Comparison of ENCODE assay signal across 10 cellular contexts in the genomic region with DNA sequence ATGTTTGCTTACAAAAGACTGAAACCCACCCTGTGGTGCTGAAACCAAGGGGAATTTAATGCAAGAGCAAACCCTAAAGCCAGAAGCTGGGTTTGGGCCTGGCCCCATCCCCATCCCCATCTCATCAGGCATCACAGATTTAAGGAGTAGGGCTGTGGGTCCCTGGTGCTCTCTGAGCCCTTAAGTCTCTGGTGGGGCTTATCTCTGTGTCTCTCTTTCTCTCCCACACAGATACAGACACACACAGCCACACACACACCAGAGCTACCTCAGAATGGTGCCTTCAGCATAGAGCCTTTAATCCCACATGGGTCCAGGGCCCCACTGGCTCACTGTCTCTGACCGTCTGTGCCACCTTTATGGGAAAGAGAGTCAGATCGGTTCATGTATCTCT.
DNase-seq lines count a peak whose midpoint lies in the region; ATAC-seq and TF ChIP-seq lines count a peak whose summit lies in the region.
"Had no signal": no experiment of that assay in that cellular context is flagged by ENCODE, and none has a peak within 500 bp of the region (broad histone marks: within the 10 kb centered on the region; RNA-seq: fewer than 3 reads in every experiment).

No MANE protein-coding gene starts in this region.

- peak overlapping the region; percentile 20 for H3K27ac ChIP-seq in cardiac muscle cell
- H3K27ac ChIP-seq in uterus, result peak overlapping the region; percentile 39 to 44
- H3K27ac ChIP-seq in WERI-Rb-1, result no peak overlapping the region
- H3K27ac ChIP-seq: foreskin keratinocyte had no signal

- in situ Hi-C loops in astrocyte of the cerebellum (cut with HindIII; ENCODE audit: low sequenced_read_pairs), result no loop called here

- H3K9me3 ChIP-seq in cardiac muscle cell (ENCODE audit: low read depth) (no peaks in the 10 kb centered on the region), uterus (no peaks in the 10 kb centered on the region), WERI-Rb-1 (ENCODE audit: severe bottlenecking) (no peaks in the 10 kb centered on the region)
- H3K9me3 ChIP-seq: adrenal gland had no signal

- H3K27me3 ChIP-seq in cardiac muscle cell (no peaks in the 10 kb centered on the region), uterus (no peaks in the 10 kb centered on the region), WERI-Rb-1 (ENCODE audit: insufficient read depth, low read depth, severe bottlenecking) (no peaks in the 10 kb centered on the region)
- H3K27me3 ChIP-seq: adrenal gland, foreskin keratinocyte had no signal

- DNase-seq in cardiac muscle cell (ENCODE audit: low read depth in 1 of 2, low spot score in 1 of 2) (no peak), Right ventricle myocardium inferior (ENCODE audit: missing footprints) (no peak), astrocyte of the cerebellum (ENCODE audit: low read depth) (peak; percentile 31), natural killer cell (no peak), uterus (no peak), WERI-Rb-1 (no peak), hypothalamus (lab: John Stamatoyannopoulos, UW) (no peak), Ammon's horn (ENCODE audit: low spot score) (no peak)
- DNase-seq: adrenal gland, foreskin keratinocyte had no signal

- H3K4me3 ChIP-seq in cardiac muscle cell (no peak overlapping the region), astrocyte of the cerebellum (ENCODE audit: low read depth, low read length) (peak overlapping the region; percentile 8), uterus (no peak overlapping the region), WERI-Rb-1 (ENCODE audit: low read depth, low read length) (no peak overlapping the region)

- H3K27ac Mint-ChIP-seq in natural killer cell, result peak overlapping the region; percentile 92 to 94

- ATAC-seq in Right ventricle myocardium inferior (no peak), natural killer cell (peak in 2 of 3 donors; percentile 8 to 15)
- ATAC-seq: foreskin keratinocyte had no signal

- H3K36me3 ChIP-seq in cardiac muscle cell (no peaks in the 10 kb centered on the region), uterus (no peaks in the 10 kb centered on the region), WERI-Rb-1 (no peaks in the 10 kb centered on the region)
- H3K36me3 ChIP-seq: adrenal gland had no signal

- no peak for TF ChIP-seq POLR2A in uterus (IDR thresholded peaks at IDR 0.05)

- H3K36me3 Mint-ChIP-seq in natural killer cell, result no peaks in the 10 kb centered on the region

- no peak for TF ChIP-seq CTCF in cardiac muscle cell (IDR thresholded peaks at IDR 0.05; ENCODE audit: low read depth, low read length)
- TF ChIP-seq CTCF in astrocyte of the cerebellum (IDR thresholded peaks at IDR 0.05; ENCODE audit: low read depth, low read length, missing control alignments), result no peak
- TF ChIP-seq CTCF in natural killer cell (IDR thresholded peaks at IDR 0.05), result no peak
- no peak for TF ChIP-seq CTCF in uterus (IDR thresholded peaks at IDR 0.05)
- TF ChIP-seq CTCF in WERI-Rb-1 (IDR thresholded peaks at IDR 0.05; ENCODE audit: low read depth, low read length), result no peak

- intact Hi-C loops in Right ventricle myocardium inferior (cut with DNase I) (no loop called here), natural killer cell (cut with micrococcal nuclease) (loop anchor here (2.0 kb wide), 1 partner anchor 32 kb away; no protein-coding TSS in a partner anchor), uterus (cut with DNase I; ENCODE audit: low total_unique reads) (no loop called here)

- no peaks in the 10 kb centered on the region for H3K9me3 Mint-ChIP-seq in natural killer cell

- H3K4me1 Mint-ChIP-seq in natural killer cell, result peaks cover 65 to 90% of the 10 kb centered on the region in 2 donors

- H3K4me3 Mint-ChIP-seq in natural killer cell, result peak overlapping the region; percentile 90

- H3K4me1 ChIP-seq in cardiac muscle cell (ENCODE audit: low read depth) (peaks cover 25% of the 10 kb centered on the region), uterus (no peaks in the 10 kb centered on the region)
- H3K4me1 ChIP-seq: foreskin keratinocyte had no signal

- H3K27me3 Mint-ChIP-seq in natural killer cell (ENCODE audit: low read depth in 2 of 2), result no peaks in the 10 kb centered on the region
